Comparison of ENCODE assay signal across 26 cellular contexts in genomic region chr19:35396240-35396885, GRCh38. TPM values are rescaled to one million over a fixed set of nuclear protein-coding genes. Genes with fewer than 3 reads are reported as not detected.
DNase-seq lines count a peak whose midpoint lies in the region; ATAC-seq and TF ChIP-seq lines count a peak whose summit lies in the region.
"Had no signal": no experiment of that assay in that cellular context is flagged by ENCODE, and none has a peak within 500 bp of the region (broad histone marks: within the 10 kb centered on the region; RNA-seq: fewer than 3 reads in every experiment).

No MANE protein-coding gene starts in this region.

- TF ChIP-seq CTCF in WERI-Rb-1 (IDR thresholded peaks at IDR 0.05; ENCODE audit: low read depth, low read length) (no peak), hepatocyte (IDR thresholded peaks at IDR 0.05; ENCODE audit: poor library complexity) (no peak)

- H3K79me2 ChIP-seq in hepatocyte, result no peaks in the 10 kb centered on the region

- no peaks in the 10 kb centered on the region for H3K9me3 ChIP-seq in WERI-Rb-1 (ENCODE audit: severe bottlenecking)
- no peaks in the 10 kb centered on the region for H3K9me3 ChIP-seq in hepatocyte (ENCODE audit: low read depth)
- H3K9me3 ChIP-seq: Caco-2 had no signal

- H3K9me2 ChIP-seq in hepatocyte (replicated peaks; ENCODE audit: insufficient read depth), result no peaks in the 10 kb centered on the region

- H3K36me3 ChIP-seq in WERI-Rb-1 (no peaks in the 10 kb centered on the region), hepatocyte (replicated peaks; ENCODE audit: insufficient read depth, low read depth) (no peaks in the 10 kb centered on the region), H7 (replicated peaks; ENCODE audit: control insufficient read depth, insufficient read depth, low read length) (no peaks in the 10 kb centered on the region)

- no peak overlapping the region for H2AFZ ChIP-seq in hepatocyte

- H3K4me3 ChIP-seq in WERI-Rb-1 (ENCODE audit: low read depth, low read length) (no peak overlapping the region), hepatocyte (no peak overlapping the region), H7 (ENCODE audit: insufficient read depth, low read depth, low read length) (no peak overlapping the region)
- H3K4me3 ChIP-seq: GM12878 had no signal

- no peak for ATAC-seq in left ventricle myocardium superior
- ATAC-seq: CD8-positive, alpha-beta T cell; GM12878 had no signal

- H3K4me2 ChIP-seq in hepatocyte, result no peak overlapping the region

- H3K27ac ChIP-seq in WERI-Rb-1 (peak overlapping the region; percentile 80), hepatocyte (peak overlapping the region; percentile 38)
- H3K27ac ChIP-seq: 22Rv1, C4-2B, RWPE1 had no signal

- H4K20me1 ChIP-seq in hepatocyte (ENCODE audit: insufficient read depth, poor library complexity, severe bottlenecking), result no peaks in the 10 kb centered on the region

- peak; percentile 33 for DNase-seq in cardiac septum (ENCODE audit: low spot score)
- DNase-seq in left ventricle myocardium superior, result no peak
- peak; percentile 24 for DNase-seq in WERI-Rb-1
- no peak for DNase-seq in hepatocyte (ENCODE audit: low spot score)
- DNase-seq in H7, result no peak
- DNase-seq in NCI-H2107 treated with DMSO at 0.1 percent for 48 hours (lab: John Stamatoyannopoulos, UW; ENCODE audit: unreplicated experiment), result no peak
- no peak for DNase-seq in stimulated activated CD4-positive, alpha-beta T cell treated with anti-CD3 and anti-CD28 coated beads, Interleukin-12 subunit alpha, Interleukin-12 subunit beta, amount 100 ng/mL, for 4 hours
- DNase-seq: Caco-2; CD8-positive, alpha-beta T cell; DMS79; EL; GDM1; GOT3; HCEC 1CT; Karpas-422; NCI-H1105; NCI-H1436 treated with DMSO at 0.1 percent for 48 hours; NCI-H1930; NCI-H2107; SHP77 treated with DMSO at 0.1 percent for 48 hours had no signal

- intact Hi-C loops in cardiac septum (cut with DNase I) (no loop called here), left ventricle myocardium superior (cut with micrococcal nuclease) (no loop called here)

- no peaks in the 10 kb centered on the region for H3K4me1 ChIP-seq in hepatocyte (ENCODE audit: insufficient read depth)
- H3K4me1 ChIP-seq: Caco-2 had no signal

- H3K27me3 ChIP-seq in WERI-Rb-1 (ENCODE audit: insufficient read depth, low read depth, severe bottlenecking) (no peaks in the 10 kb centered on the region), hepatocyte (no peaks in the 10 kb centered on the region), H7 (ENCODE audit: control insufficient read depth, insufficient read depth, low read length) (no peaks in the 10 kb centered on the region)

- WGBS in hepatocyte (ENCODE audit: low lambda C conversion rate, missing lambda C conversion rate), result 94% methylated on average over 14 of the region's 14 CpGs

RNA-seq across cellular contexts. Expression of gene GPR42, which starts 25.5 kb away (rescaled TPM):
- total RNA-seq in cardiac septum (not detected), left ventricle myocardium superior (not detected), hepatocyte (not detected in 2 replicates)
- polyA plus RNA-seq in hepatocyte, result 0.17 TPM in 1 of 2 replicates, not detected in the other
- total RNA-seq in H7 (2014; rRNA removed; shearing (Covaris generic)), result not detected in 2 replicates
- total RNA-seq: B cell; Caco-2; CD8-positive, alpha-beta T cell; NCI-H460 had no signal
- polyA plus RNA-seq: GM12878 had no signal

RNA-seq across cellular contexts. Expression of gene FFAR3, which starts 38.1 kb away (rescaled TPM):
- total RNA-seq in cardiac septum (not detected), left ventricle myocardium superior (not detected), hepatocyte (0.80 and 1.6 TPM in 2 replicates)
- 2.4 TPM in 1 of 2 replicates, not detected in the other for polyA plus RNA-seq in hepatocyte
- not detected in 2 replicates for total RNA-seq in H7 (2014; rRNA removed; shearing (Covaris generic))
- total RNA-seq: B cell; Caco-2; CD8-positive, alpha-beta T cell; NCI-H460 had no signal

RNA-seq across cellular contexts. Expression of gene FFAR1, which starts 48.7 kb away (rescaled TPM):
- total RNA-seq in cardiac septum (not detected), left ventricle myocardium superior (not detected), hepatocyte (not detected in 2 replicates)
- not detected in 2 replicates for polyA plus RNA-seq in hepatocyte
- not detected in 2 replicates for total RNA-seq in H7 (2014; rRNA removed; shearing (Covaris generic))
- total RNA-seq: Caco-2, NCI-H460 had no signal

RNA-seq across cellular contexts. Expression of gene FFAR2, which starts 51.7 kb away (rescaled TPM):
- total RNA-seq in cardiac septum (0.97 TPM), left ventricle myocardium superior (0.27 TPM), hepatocyte (0.16 and 0.20 TPM in 2 replicates)
- polyA plus RNA-seq in hepatocyte, result 0.64 TPM in 1 of 2 replicates, not detected in the other
- not detected in 2 replicates for total RNA-seq in H7 (2014; rRNA removed; shearing (Covaris generic))
- total RNA-seq: B cell, Caco-2, NCI-H460 had no signal

Comparison
In these comparisons a context has a peak if more than half of its experiments do, and no peak if none do; other contexts are left out.
1. DNase-seq: peak in cardiac septum (single experiment) and WERI-Rb-1 (single experiment); none in left ventricle myocardium superior (single experiment), hepatocyte (single experiment), H7 (single experiment), NCI-H2107 treated with DMSO at 0.1 percent for 48 hours (single experiment) and stimulated activated CD4-positive, alpha-beta T cell treated with anti-CD3 and anti-CD28 coated beads, Interleukin-12 subunit alpha, Interleukin-12 subunit beta, amount 100 ng/mL, for 4 hours (single experiment).